In the genomic region with DNA sequence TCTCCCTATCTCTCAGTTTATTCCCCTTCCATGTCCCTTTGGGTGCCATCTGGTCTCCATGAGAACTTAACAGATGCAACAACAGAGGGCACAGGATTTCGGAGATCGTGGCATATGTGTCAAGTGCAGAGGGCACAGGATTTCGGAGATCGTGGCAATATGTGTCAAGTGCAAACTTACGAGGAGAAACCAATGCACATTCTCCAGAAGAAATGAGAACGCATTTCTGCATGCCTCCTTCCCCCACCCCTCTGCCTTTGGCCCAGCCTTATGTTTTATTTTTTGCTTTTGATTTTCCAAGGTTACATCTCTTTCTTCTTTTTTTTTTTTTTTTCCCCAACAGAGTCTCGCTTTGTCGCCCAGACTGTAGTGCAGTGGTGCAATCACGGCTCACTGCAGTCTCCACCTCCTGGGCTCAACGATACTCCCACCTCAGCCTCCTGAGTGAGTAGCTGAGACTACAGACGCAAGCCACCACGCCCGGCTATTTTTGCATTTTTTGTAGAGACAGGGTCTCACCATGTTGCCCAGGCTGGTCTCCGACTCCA, we compare ENCODE assay signal across 7 cellular contexts. TPM values are rescaled to one million over a fixed set of nuclear protein-coding genes. Genes with fewer than 3 reads are reported as not detected.
DNase-seq lines count a peak whose midpoint lies in the region; FAIRE-seq and TF ChIP-seq lines count a peak whose summit lies in the region.

No MANE protein-coding gene starts in this region.

- peak overlapping the region; percentile 20 for H3K27ac ChIP-seq in OCI-LY7 (ENCODE audit: low read depth, low read length, poor library complexity, severe bottlenecking)
- peak overlapping the region; percentile 64 for H3K27ac ChIP-seq in mammary epithelial cell (ENCODE audit: insufficient read depth, low read depth, low read length)
- H3K27ac ChIP-seq in subcutaneous abdominal adipose tissue (ENCODE audit: low read depth, low read length): peak overlapping the region; percentile 94

- TSS peak; percentile 73 for BruUV-seq in OCI-LY7 (replicated peaks; lab: Mats Ljungman, UMichigan)
- BruUV-seq in mammary epithelial cell (replicated peaks; lab: Mats Ljungman, UMichigan): no TSS peak

- intact Hi-C loops in OCI-LY7 (cut with micrococcal nuclease; ENCODE audit: unreplicated experiment) (loop anchor here (2.0 to 5.0 kb wide), 2 partner anchors 51 to 140 kb away; a partner anchor contains a TSS), mammary epithelial cell (cut with micrococcal nuclease) (loop anchor here (5.0 to 10.0 kb wide), 2 partner anchors 141 to 206 kb away; a partner anchor contains a TSS), lower leg skin (cut with DNase I; ENCODE audit: low total_unique reads) (no loop called here)

- DNase-seq in H4 (ENCODE audit: low spot score) (peak; percentile 1), OCI-LY7 (ENCODE audit: low spot score) (no peak), mammary epithelial cell (no peak), lower leg skin (ENCODE audit: low spot score in 2 of 2) (no peak), D721Med (ENCODE audit: insufficient read length, low spot score) (no peak), AG20443 (ENCODE audit: low spot score) (no peak)

- POLR2A ChIA-PET in OCI-LY7 (lab: Charles Lee): interaction anchor here (0.8 kb wide), 1 partner anchor 33 kb away, joined by 3 read pairs; no protein-coding TSS in a partner anchor

- H3K79me2 ChIP-seq in OCI-LY7 (ENCODE audit: insufficient read depth, low read depth, low read length): peaks cover 5% of the 10 kb centered on the region; the same call in 1 of the 2 replicates
- peaks cover 16% of the 10 kb centered on the region for H3K79me2 ChIP-seq in mammary epithelial cell (ENCODE audit: insufficient read depth, low read length)

- no peak for TF ChIP-seq POLR2A in lower leg skin (IDR thresholded peaks at IDR 0.05)

- H3K27me3 ChIP-seq in mammary epithelial cell (ENCODE audit: insufficient read depth, low read length): no peaks in the 10 kb centered on the region
- no peaks in the 10 kb centered on the region for H3K27me3 ChIP-seq in subcutaneous abdominal adipose tissue (ENCODE audit: control insufficient read depth in 5 of 5, insufficient read depth in 4 of 5, low read length in 5 of 5)

- no peak for TF ChIP-seq CTCF in OCI-LY7 (conservative IDR thresholded peaks at IDR 0.05; ENCODE audit: low read length)
- TF ChIP-seq CTCF in mammary epithelial cell (conservative IDR thresholded peaks at IDR 0.05 in 1 of 2, IDR thresholded peaks at IDR 0.05 in 1 of 2; ENCODE audit: extremely low read depth in 1 of 2, insufficient read depth in 1 of 2, low read depth in 1 of 2, low read length in 2 of 2): no peak
- TF ChIP-seq CTCF in lower leg skin (IDR thresholded peaks at IDR 0.05): no peak
- TF ChIP-seq CTCF in D721Med (IDR thresholded peaks at IDR 0.05; ENCODE audit: insufficient read depth, missing control alignments): no peak

- CTCF ChIA-PET in OCI-LY7 (lab: Charles Lee; ENCODE audit: unreplicated experiment) (no interaction called here), mammary epithelial cell (lab: Charles Lee; ENCODE audit: low non-redundant PET) (no interaction called here)

- dilution Hi-C loops in mammary epithelial cell (cut with HindIII; ENCODE audit: low sequenced_read_pairs): no loop called here

- H4K20me1 ChIP-seq in OCI-LY7 (ENCODE audit: insufficient read depth, low read length): no peaks in the 10 kb centered on the region
- no peaks in the 10 kb centered on the region for H4K20me1 ChIP-seq in mammary epithelial cell (ENCODE audit: insufficient read depth, low read length)

- H3K4me3 ChIP-seq in OCI-LY7 (ENCODE audit: low read depth, low read length, poor library complexity, severe bottlenecking) (peak overlapping the region; percentile 70), mammary epithelial cell (replicated peaks in 1 of 3; ENCODE audit: insufficient read depth in 1 of 3, low read depth in 2 of 3, low read length in 3 of 3) (peak overlapping the region; percentile 55 to 82 (median 80)), lower leg skin (ENCODE audit: low read depth, poor library complexity, severe bottlenecking) (peak overlapping the region; percentile 51), subcutaneous abdominal adipose tissue (ENCODE audit: low read depth in 1 of 5, low read length in 5 of 5) (peak overlapping the region; percentile 73 to 91 (median 87))

- H3K9me2 ChIP-seq in OCI-LY7 (ENCODE audit: insufficient read depth, low read length): no peaks in the 10 kb centered on the region

- H2AFZ ChIP-seq in OCI-LY7 (ENCODE audit: low read length) (peak overlapping the region; percentile 96), mammary epithelial cell (ENCODE audit: low read depth, low read length) (peak overlapping the region; percentile 97)

- WGBS in mammary epithelial cell (ENCODE audit: low coverage, missing lambda C conversion rate): 28% methylated on average over 8 of the region's 14 CpGs
- 47 to 49% methylated on average over 14 of the region's 14 CpGs for WGBS in lower leg skin, 2 donors

- H3K36me3 ChIP-seq in OCI-LY7 (ENCODE audit: insufficient read depth, low read length): peaks cover under 1% of the 10 kb centered on the region; the same call in 1 of the 2 replicates
- H3K36me3 ChIP-seq in mammary epithelial cell (ENCODE audit: insufficient read depth, low read length): peaks cover 4% of the 10 kb centered on the region
- H3K36me3 ChIP-seq in subcutaneous abdominal adipose tissue (ENCODE audit: control insufficient read depth in 5 of 5, insufficient read depth in 5 of 5, low read length in 5 of 5): peaks cover 0 to 4% (median 0%) of the 10 kb centered on the region in 5 donors

- H3K4me1 ChIP-seq in OCI-LY7 (ENCODE audit: insufficient read depth, low read length, poor library complexity, severe bottlenecking) (peaks cover 16% of the 10 kb centered on the region), mammary epithelial cell (ENCODE audit: insufficient read depth, low read length) (peaks cover 5% of the 10 kb centered on the region), subcutaneous abdominal adipose tissue (ENCODE audit: control insufficient read depth in 5 of 5, insufficient read depth in 5 of 5, low read length in 5 of 5) (peaks cover 0 to 21% (median 17%) of the 10 kb centered on the region in 5 donors)

- H3K9me3 ChIP-seq in OCI-LY7 (ENCODE audit: low read length): no peaks in the 10 kb centered on the region
- H3K9me3 ChIP-seq in mammary epithelial cell (replicated peaks; ENCODE audit: insufficient read depth, low read length): no peaks in the 10 kb centered on the region
- H3K9me3 ChIP-seq in subcutaneous abdominal adipose tissue (ENCODE audit: control insufficient read depth in 5 of 5, low read length in 5 of 5): no peaks in the 10 kb centered on the region

- H3K4me2 ChIP-seq in OCI-LY7 (ENCODE audit: low read length) (peak overlapping the region; percentile 88), mammary epithelial cell (ENCODE audit: insufficient read depth, low read depth, low read length) (peak overlapping the region; percentile 96)

- in situ Hi-C loops in mammary epithelial cell (cut with MboI; ENCODE audit: low sequenced_read_pairs in 2 of 2): no loop called here

- H3K9ac ChIP-seq in mammary epithelial cell (ENCODE audit: insufficient read depth, low read length) (peak overlapping the region; percentile 77), subcutaneous abdominal adipose tissue (ENCODE audit: low read length in 5 of 5) (peak overlapping the region; percentile 9 to 97 (median 93))

- no peak for FAIRE-seq in D721Med (lab: Jason Lieb, UNC)

RNA-seq across cellular contexts. Expression of a gene that starts 0.6 kb away (rescaled TPM):
- total RNA-seq in H4 (2014; rRNA removed; shearing (Covaris generic)): 6.9 and 9.1 TPM in 2 replicates
- 8.6 and 9.1 TPM in 2 replicates for total RNA-seq in OCI-LY7 (2014; rRNA removed; shearing (Covaris generic))
- total RNA-seq in OCI-LY7 (2022): 13.8 and 17.6 TPM in 2 replicates
- 1 to 10 TPM; 7.0 to 8.1 TPM for total RNA-seq in mammary epithelial cell
- polyA plus RNA-seq in mammary epithelial cell: 1.1 TPM
- polyA minus RNA-seq in mammary epithelial cell: 4.1 TPM
- total RNA-seq in lower leg skin: 1 to 10 TPM; 2.4 to 4.7 (median 3.5) TPM

RNA-seq across cellular contexts. Expression of a gene that starts 53.3 kb away (rescaled TPM):
- total RNA-seq in H4 (2014; rRNA removed; shearing (Covaris generic)): 58.6 and 71.2 TPM in 2 replicates
- 59.7 and 62.3 TPM in 2 replicates for total RNA-seq in OCI-LY7 (2014; rRNA removed; shearing (Covaris generic))
- total RNA-seq in OCI-LY7 (2022) (113 and 115 TPM in 2 replicates), mammary epithelial cell (100 to 1,000 TPM in 1 of 2 donors, 10 to 100 TPM in 1; 77.2 to 118 TPM), lower leg skin (10 to 100 TPM; 46.5 to 68.4 (median 56.0) TPM)
- polyA plus RNA-seq in mammary epithelial cell: 41.6 TPM
- 53.6 TPM for polyA minus RNA-seq in mammary epithelial cell

RNA-seq across cellular contexts. Expression of a gene that starts 54.3 kb away (rescaled TPM):
- total RNA-seq in H4 (2014; rRNA removed; shearing (Covaris generic)): 13.4 and 18.1 TPM in 2 replicates
- 42.2 and 44.0 TPM in 2 replicates for total RNA-seq in OCI-LY7 (2014; rRNA removed; shearing (Covaris generic))
- total RNA-seq in OCI-LY7 (2022) (40.1 and 48.7 TPM in 2 replicates), mammary epithelial cell (10 to 100 TPM in 1 of 2 donors, 1 to 10 TPM in 1; 6.5 to 15.8 TPM), lower leg skin (10 to 100 TPM in 2 of 4 donors, 1 to 10 TPM in 2; 6.2 to 13.9 (median 9.3) TPM)
- polyA plus RNA-seq in mammary epithelial cell: 8.9 TPM
- 12.2 TPM for polyA minus RNA-seq in mammary epithelial cell

Comparison
In these comparisons a context has a peak if more than half of its experiments do, and no peak if none do; other contexts are left out.
1. H3K27ac ChIP-seq: peak in every context shown above with its lines; median percentile 94 in subcutaneous abdominal adipose tissue; 64 in mammary epithelial cell; 20 in OCI-LY7.